ENCODE assay signal across 13 cellular contexts in the genomic region with DNA sequence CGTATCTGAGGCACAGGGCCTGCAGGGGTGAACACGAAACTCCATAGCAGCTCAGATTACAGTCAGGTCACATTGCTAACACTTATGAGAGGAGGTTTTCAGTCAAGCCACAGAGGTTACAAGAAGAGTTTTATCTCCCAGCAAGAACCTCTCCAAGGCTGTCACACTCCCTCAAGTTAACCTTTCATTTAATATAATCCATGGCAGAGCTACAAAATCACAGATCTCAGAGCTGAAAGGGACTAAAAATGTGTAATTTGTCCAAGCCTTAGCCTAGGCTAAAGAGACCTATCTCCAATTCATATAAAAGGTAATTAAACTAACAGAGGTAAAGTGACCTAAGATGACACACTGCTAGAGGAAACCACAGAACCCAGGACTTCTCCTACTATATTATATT. TPM values are rescaled to one million over a fixed set of nuclear protein-coding genes. Genes with fewer than 3 reads are reported as not detected.
A peak's percentile ranks its signal among the peaks of the same experiment; 100 is the strongest.
DNase-seq lines count a peak whose midpoint lies in the region; ATAC-seq and FAIRE-seq lines count a peak whose summit lies in the region.
"Had no signal": no experiment of that assay in that cellular context is flagged by ENCODE, and none has a peak within 500 bp of the region (broad histone marks: within the 10 kb centered on the region; RNA-seq: fewer than 3 reads in every experiment).

No MANE protein-coding gene starts in this region.

- no peaks in the 10 kb centered on the region for H3K36me3 ChIP-seq in iPS-20b (ENCODE audit: insufficient read depth, low read depth, low read length)
- no peaks in the 10 kb centered on the region for H3K36me3 ChIP-seq in small intestine (ENCODE audit: control insufficient read depth in 2 of 2, insufficient read depth in 2 of 2, low read length in 2 of 2)

- no peaks in the 10 kb centered on the region for H3K27me3 ChIP-seq in iPS-20b (ENCODE audit: insufficient read depth, low read length)
- no peaks in the 10 kb centered on the region for H3K27me3 ChIP-seq in small intestine (ENCODE audit: control insufficient read depth in 2 of 2, insufficient read depth in 2 of 2, low read length in 2 of 2)

- H3K27ac ChIP-seq in iPS-20b (ENCODE audit: low read length), result no peak overlapping the region
- H3K27ac ChIP-seq in small intestine (ENCODE audit: low read depth in 1 of 2, low read length in 1 of 2), result no peak overlapping the region

- H3K4me1 ChIP-seq in iPS-20b (ENCODE audit: insufficient read depth, low read length) (peaks cover 5% of the 10 kb centered on the region; the same call in 1 of the 2 replicates), small intestine (ENCODE audit: control insufficient read depth in 2 of 2, insufficient read depth in 1 of 2, low read depth in 1 of 2, low read length in 1 of 2) (no peaks in the 10 kb centered on the region)

- no peak overlapping the region; the same call in 1 of the 2 replicates for H3K9ac ChIP-seq in iPS-20b (ENCODE audit: low read depth, low read length)

- peak; percentile 80 for FAIRE-seq in RCC 7860 (lab: Jason Lieb, UNC)
- FAIRE-seq in small intestine (lab: Jason Lieb, UNC), result no peak
- no peak for FAIRE-seq in urothelium cell line (lab: Jason Lieb, UNC)

- no peak for ATAC-seq in GM19397 (IDR thresholded peaks at IDR 0.05; ENCODE audit: unreplicated experiment)

- 58 to 89% (median 85%) methylated on average over 2 of the region's 2 CpGs for WGBS in small intestine, 3 donors

- H3K9me3 ChIP-seq in iPS-20b (ENCODE audit: insufficient read depth, low read depth, low read length) (no peaks in the 10 kb centered on the region), small intestine (ENCODE audit: control insufficient read depth, low read depth) (no peaks in the 10 kb centered on the region)

- DNase-seq in ELF-1 (ENCODE audit: low read depth, low spot score) (peak; percentile 18), H4 (ENCODE audit: low spot score) (peak; percentile 4), RCC 7860 (ENCODE audit: low spot score) (peak; percentile 8), small intestine (no peak), GDM1 (lab: John Stamatoyannopoulos, UW) (no peak), urothelium cell line (ENCODE audit: low spot score) (no peak)
- DNase-seq: activated naive CD4-positive, alpha-beta T cell treated with anti-CD3 and anti-CD28 coated beads, Interleukin-2, amount 10 ng/mL, durations not matched to agents 7 days and 5 days; erythroblast; NCI-H2081; T-helper 9 cell had no signal

- H3K4me3 ChIP-seq in iPS-20b (ENCODE audit: low read length), result 0 out of 2 replicates have a peak overlapping the region, but pooled peaks have one; percentile 32
- no peak overlapping the region for H3K4me3 ChIP-seq in small intestine (ENCODE audit: low read depth in 1 of 2, low read length in 2 of 2)

RNA-seq across cellular contexts. Expression of a gene that starts 57.2 kb away (rescaled TPM):
- not detected in 2 replicates for total RNA-seq in H4 (2014; rRNA removed; shearing (Covaris generic))
- not detected for polyA plus RNA-seq in small intestine
- total RNA-seq: skeletal muscle tissue had no signal

Comparison
In these comparisons a context has a peak if more than half of its experiments do, and no peak if none do; other contexts are left out.
1. DNase-seq: peak in ELF-1 (single experiment), H4 (single experiment) and RCC 7860 (single experiment); none in small intestine (single experiment), GDM1 (single experiment) and urothelium cell line (single experiment).